29 cellular contexts compared by ENCODE assay signal in the genomic region with DNA sequence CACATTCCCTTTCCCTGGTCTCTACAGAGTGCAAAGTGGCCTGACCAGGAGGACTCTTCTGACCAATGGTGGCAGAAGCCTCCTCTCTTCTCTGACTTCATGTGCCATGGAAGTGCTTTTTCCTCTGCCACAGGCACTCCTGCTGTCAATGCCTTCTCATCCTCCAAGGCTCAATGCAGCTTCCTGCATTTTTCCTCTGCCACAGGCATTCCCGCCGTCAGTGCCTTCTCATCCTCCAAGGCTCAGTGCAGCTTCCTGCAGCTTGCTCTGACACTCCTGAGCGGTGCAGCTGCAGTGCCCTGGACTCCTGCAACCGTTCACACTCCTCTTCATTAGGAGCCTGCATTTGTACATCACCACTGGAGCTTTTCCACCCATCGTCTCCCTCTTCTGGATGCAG.
"Had no signal": no experiment of that assay in that cellular context is flagged by ENCODE, and none has a peak within 500 bp of the region (broad histone marks: within the 10 kb centered on the region; RNA-seq: fewer than 3 reads in every experiment).

No MANE protein-coding gene starts in this region.

- FAIRE-seq: endometrium, islet of Langerhans, urothelium cell line had no signal

- H3K4me3 ChIP-seq: breast epithelium, colonic mucosa, gastrocnemius medialis, left lung, lower lobe of right lung, neural progenitor cell, skin epidermis, testis had no signal

- H3K36me3 ChIP-seq: breast epithelium, colonic mucosa, gastrocnemius medialis, left lung, lower lobe of right lung, neural progenitor cell had no signal

- H3K27me3 Mint-ChIP-seq: activated B cell treated with CpG ODN at 0.5 μM for 24 hours; activated naive CD4-positive, alpha-beta T cell treated with anti-CD3 and anti-CD28 coated beads, Interleukin-2, amount 50 U/mL, for 24 hours; activated naive CD8-positive, alpha-beta T cell treated with anti-CD3 and anti-CD28 coated beads, Interleukin-2, amount 50 U/mL, for 24 hours; central memory CD8-positive, alpha-beta T cell; T-helper 17 cell had no signal

- H3K4me3 Mint-ChIP-seq: activated B cell treated with CpG ODN at 0.5 μM for 24 hours; activated CD8-positive, alpha-beta T cell treated with anti-CD3 and anti-CD28 coated beads, Interleukin-2, amount 10 ng/mL, durations not matched to agents 7 days and 5 days; activated naive CD4-positive, alpha-beta T cell treated with anti-CD3 and anti-CD28 coated beads, Interleukin-2, amount 50 U/mL, for 24 hours; activated naive CD8-positive, alpha-beta T cell treated with anti-CD3 and anti-CD28 coated beads, Interleukin-2, amount 50 U/mL, for 24 hours; activated T-helper 1 cell treated with anti-CD3 and anti-CD28 coated beads, Interleukin-12 subunit alpha, Interleukin-12 subunit beta, Interleukin-2, Interleukin-4 antibody, amounts not matched to agents 30 ng/mL and 10 ng/mL and 1 ng/mL, durations not matched to agents 14 hours and 24 hours and 36 hours; central memory CD8-positive, alpha-beta T cell; natural killer cell; neural progenitor cell; T-helper 17 cell had no signal

- H3K27ac Mint-ChIP-seq: activated B cell treated with CpG ODN at 0.5 μM for 24 hours; activated CD8-positive, alpha-beta T cell treated with anti-CD3 and anti-CD28 coated beads, Interleukin-2, amount 10 ng/mL, durations not matched to agents 7 days and 5 days; activated naive CD4-positive, alpha-beta T cell treated with anti-CD3 and anti-CD28 coated beads, Interleukin-2, amount 50 U/mL, for 24 hours; activated naive CD8-positive, alpha-beta T cell treated with anti-CD3 and anti-CD28 coated beads, Interleukin-2, amount 50 U/mL, for 24 hours; activated T-helper 1 cell treated with anti-CD3 and anti-CD28 coated beads, Interleukin-12 subunit alpha, Interleukin-12 subunit beta, Interleukin-2, Interleukin-4 antibody, amounts not matched to agents 30 ng/mL and 10 ng/mL and 1 ng/mL, durations not matched to agents 14 hours and 24 hours and 36 hours; natural killer cell; neural progenitor cell; T-helper 17 cell had no signal

- H3K9me3 ChIP-seq: breast epithelium, colonic mucosa, gastrocnemius medialis, left lung, lower lobe of right lung, testis had no signal

- H2AFZ ChIP-seq: neural progenitor cell had no signal

- H3K9ac ChIP-seq: neural progenitor cell had no signal

- H3K9me3 Mint-ChIP-seq: activated B cell treated with CpG ODN at 0.5 μM for 24 hours; activated naive CD4-positive, alpha-beta T cell treated with anti-CD3 and anti-CD28 coated beads, Interleukin-2, amount 50 U/mL, for 24 hours; activated naive CD8-positive, alpha-beta T cell treated with anti-CD3 and anti-CD28 coated beads, Interleukin-2, amount 50 U/mL, for 24 hours; activated T-helper 1 cell treated with anti-CD3 and anti-CD28 coated beads, Interleukin-12 subunit alpha, Interleukin-12 subunit beta, Interleukin-2, Interleukin-4 antibody, amounts not matched to agents 30 ng/mL and 10 ng/mL and 1 ng/mL, durations not matched to agents 14 hours and 24 hours and 36 hours; central memory CD8-positive, alpha-beta T cell; natural killer cell; neural progenitor cell had no signal

- H3K4me2 ChIP-seq: neural progenitor cell had no signal

- H3K27me3 ChIP-seq: breast epithelium, colonic mucosa, gastrocnemius medialis, left lung, neural progenitor cell, testis had no signal

- H3K4me1 ChIP-seq: breast epithelium, colonic mucosa, testis had no signal

- ATAC-seq: activated CD8-positive, alpha-beta T cell treated with anti-CD3 and anti-CD28 coated beads, Interleukin-2, amount 10 ng/mL, durations not matched to agents 7 days and 5 days; activated naive CD8-positive, alpha-beta T cell treated with anti-CD3 and anti-CD28 coated beads, Interleukin-2, amount 50 U/mL, for 24 hours; gastrocnemius medialis; left lung; lower lobe of right lung; natural killer cell; right cardiac atrium; stimulated activated naive CD8-positive, alpha-beta T cell treated with anti-CD3 and anti-CD28 coated beads, Interleukin-15, Interleukin-2, amounts not matched to agents 100 U/mL and 50 U/mL, for 24 hours; T-helper 17 cell had no signal

- DNase-seq: activated B cell treated with CpG ODN at 0.5 μM for 24 hours; activated CD8-positive, alpha-beta T cell treated with anti-CD3 and anti-CD28 coated beads, Interleukin-2, amount 10 ng/mL, durations not matched to agents 7 days and 5 days; activated naive CD8-positive, alpha-beta T cell treated with anti-CD3 and anti-CD28 coated beads, Interleukin-2, amount 50 U/mL, for 24 hours; colonic mucosa; effector CD8-positive, alpha-beta T cell; gastrocnemius medialis; glutamatergic neuron; left lung; lower lobe of right lung; mesendoderm; natural killer cell; posterior cingulate gyrus; stimulated activated CD4-positive, alpha-beta T cell treated with anti-CD3 and anti-CD28 coated beads, Interleukin-12 subunit alpha, Interleukin-12 subunit beta, amount 100 ng/mL, for 4 hours; stimulated activated CD4-positive, alpha-beta T cell treated with anti-CD3 and anti-CD28 coated beads, Interleukin-4, amount 100 ng/mL, for 1 hour; stimulated activated naive CD8-positive, alpha-beta T cell treated with anti-CD3 and anti-CD28 coated beads, Interleukin-15, Interleukin-2, amounts not matched to agents 100 U/mL and 50 U/mL, for 24 hours; T-helper 17 cell; T1000; testis; trophoblast cell had no signal

- H3K27ac ChIP-seq: breast epithelium, colonic mucosa, left lung, lower lobe of right lung, neural progenitor cell, skin epidermis, testis had no signal

- H3K36me3 Mint-ChIP-seq: activated naive CD4-positive, alpha-beta T cell treated with anti-CD3 and anti-CD28 coated beads, Interleukin-2, amount 50 U/mL, for 24 hours; natural killer cell had no signal
